ENCODE assay signal across 18 cellular contexts in genomic region chr3:121165397-121165837, GRCh38.
DNase-seq lines count a peak whose midpoint lies in the region; ATAC-seq, FAIRE-seq and TF ChIP-seq lines count a peak whose summit lies in the region.
"Had no signal": no experiment of that assay in that cellular context is flagged by ENCODE, and none has a peak within 500 bp of the region (broad histone marks: within the 10 kb centered on the region; RNA-seq: fewer than 3 reads in every experiment).

No MANE protein-coding gene starts in this region.

- H3K4me2 ChIP-seq in HCT116 (ENCODE audit: low read length): peak overlapping the region; percentile 68

- CTCF ChIA-PET in HCT116 (lab: Charles Lee): no interaction called here

- no peaks in the 10 kb centered on the region for H3K27me3 ChIP-seq in HCT116 (ENCODE audit: insufficient read depth, low read length)

- H3K9ac ChIP-seq in HCT116 (ENCODE audit: low read length): no peak overlapping the region

- peak; percentile 10 for DNase-seq in COLO829 (ENCODE audit: low spot score)
- peak; percentile 48 for DNase-seq in HCT116 (ENCODE audit: low read depth, low spot score)
- peak; percentile 48 for DNase-seq in RPMI7951 (ENCODE audit: low read depth)
- peak; percentile 23 for DNase-seq in iPS DF 19.7 (ENCODE audit: low read depth, low spot score)
- no peak for DNase-seq in Right ventricle myocardium superior
- no peak for DNase-seq in NCI-H1092 (lab: John Stamatoyannopoulos, UW)
- no peak for DNase-seq in GM12892 (ENCODE audit: insufficient read length)
- DNase-seq in NCI-H1105 (lab: John Stamatoyannopoulos, UW): no peak
- DNase-seq: DMS79, KG1, NCI-H1048, NCI-H2227 treated with DMSO at 0.1 percent for 48 hours, NCI-H524, SHP77 treated with DMSO at 0.1 percent for 48 hours, T-helper 17 cell had no signal

- H4K20me1 ChIP-seq in HCT116 (ENCODE audit: insufficient read depth): no peaks in the 10 kb centered on the region

- H3K79me2 ChIP-seq in HCT116 (ENCODE audit: insufficient read depth, low read length): no peaks in the 10 kb centered on the region

- RAD21 ChIA-PET in HCT116 (lab: Charles Lee; ENCODE audit: low non-redundant PET in 1 of 2, low total read pairs in 2 of 2, uncharacterized antibody in 2 of 2, unreplicated experiment in 2 of 2): no interaction called here

- TF ChIP-seq CTCF in HCT116 (IDR thresholded peaks at IDR 0.05 in 2 of 3, conservative IDR thresholded peaks at IDR 0.05 in 1 of 3; ENCODE audit: borderline replicate concordance in 1 of 3, insufficient read depth in 1 of 3, low read depth in 2 of 3, low read length in 2 of 3): no peak

- POLR2A ChIA-PET in HCT116 (lab: Charles Lee): no interaction called here

- intact Hi-C loops in HCT116 (cut with micrococcal nuclease): no loop called here
- intact Hi-C loops in Right ventricle myocardium superior (cut with DNase I): no loop called here

- H3K4me3 ChIP-seq in HCT116 (replicated peaks in 1 of 2; ENCODE audit: low read depth in 1 of 2, low read length in 2 of 2): peak overlapping the region; percentile 14 to 42

- H2AFZ ChIP-seq in HCT116 (ENCODE audit: low read depth, low read length, poor library complexity, severe bottlenecking): peak overlapping the region; percentile 53

- no peaks in the 10 kb centered on the region for H3K36me3 ChIP-seq in HCT116 (ENCODE audit: control insufficient read depth in 1 of 2, insufficient read depth in 2 of 2, low read length in 2 of 2)

- BruUV-seq in HCT116 (replicated peaks; lab: Mats Ljungman, UMichigan): no TSS peak

- no peak for FAIRE-seq in GM12892 (lab: Jason Lieb, UNC)
- FAIRE-seq: G401.6, H54 had no signal

- peak; percentile 40 for TF ChIP-seq POLR2A in HCT116 (IDR thresholded peaks at IDR 0.05; ENCODE audit: borderline replicate concordance, extremely low read depth, insufficient read depth, insufficient read length)
- TF ChIP-seq POLR2A in GM12892 (IDR thresholded peaks at IDR 0.05; ENCODE audit: low read depth, low read length): no peak

- ATAC-seq in HCT116 (peak; percentile 99), Right ventricle myocardium superior (ENCODE audit: poor library complexity) (no peak)
- ATAC-seq: Panc1, T-helper 17 cell had no signal

- H3K27ac ChIP-seq in HCT116 (ENCODE audit: low read depth, low read length): 0 out of 2 replicates have a peak overlapping the region, but pooled peaks have one; percentile 12

- no peaks in the 10 kb centered on the region for H3K9me2 ChIP-seq in HCT116 (ENCODE audit: insufficient read depth)

- H3K9me3 ChIP-seq in HCT116 (ENCODE audit: control insufficient read depth in 1 of 2, insufficient read depth in 1 of 2, low read depth in 1 of 2, low read length in 2 of 2): no peaks in the 10 kb centered on the region

- peaks cover 10 to 18% of the 10 kb centered on the region in 2 experiments; a peak in 3 of 4 replicates for H3K4me1 ChIP-seq in HCT116 (ENCODE audit: control insufficient read depth in 1 of 2, insufficient read depth in 2 of 2, low read length in 2 of 2)

- peak; percentile 19; the same call in 1 of the 2 replicates for TF ChIP-seq RAD21 in HCT116 (IDR thresholded peaks at IDR 0.05; ENCODE audit: low read depth)

TF ChIP-seq in HCT116, 20 proteins besides CTCF, POLR2A, EP300 and RAD21:
- peak; percentile 69 for TF ChIP-seq SP1 (IDR thresholded peaks at IDR 0.05; ENCODE audit: low read depth)
- peak; percentile 60; the same call in 1 of the 2 replicates for TF ChIP-seq CBX3 (IDR thresholded peaks at IDR 0.05; ENCODE audit: low read depth)
- TF ChIP-seq TCF7L2 (IDR thresholded peaks at IDR 0.05; ENCODE audit: borderline replicate concordance, extremely low read depth, insufficient read depth, insufficient read length): peak; percentile 90
- TF ChIP-seq ATF3 (IDR thresholded peaks at IDR 0.05): 0 out of 2 replicates have a peak, but pooled peaks have one; percentile 27
- TF ChIP-seq POLR2AphosphoS5 (IDR thresholded peaks at IDR 0.05; ENCODE audit: low read depth, low read length): no peak
- peak; percentile 71 for TF ChIP-seq FOSL1 (IDR thresholded peaks at IDR 0.05; ENCODE audit: low read depth)
- TF ChIP-seq CEBPB (IDR thresholded peaks at IDR 0.05; ENCODE audit: low read depth): peak; percentile 30; the same call in 1 of the 2 replicates
- TF ChIP-seq, protein P1, sequence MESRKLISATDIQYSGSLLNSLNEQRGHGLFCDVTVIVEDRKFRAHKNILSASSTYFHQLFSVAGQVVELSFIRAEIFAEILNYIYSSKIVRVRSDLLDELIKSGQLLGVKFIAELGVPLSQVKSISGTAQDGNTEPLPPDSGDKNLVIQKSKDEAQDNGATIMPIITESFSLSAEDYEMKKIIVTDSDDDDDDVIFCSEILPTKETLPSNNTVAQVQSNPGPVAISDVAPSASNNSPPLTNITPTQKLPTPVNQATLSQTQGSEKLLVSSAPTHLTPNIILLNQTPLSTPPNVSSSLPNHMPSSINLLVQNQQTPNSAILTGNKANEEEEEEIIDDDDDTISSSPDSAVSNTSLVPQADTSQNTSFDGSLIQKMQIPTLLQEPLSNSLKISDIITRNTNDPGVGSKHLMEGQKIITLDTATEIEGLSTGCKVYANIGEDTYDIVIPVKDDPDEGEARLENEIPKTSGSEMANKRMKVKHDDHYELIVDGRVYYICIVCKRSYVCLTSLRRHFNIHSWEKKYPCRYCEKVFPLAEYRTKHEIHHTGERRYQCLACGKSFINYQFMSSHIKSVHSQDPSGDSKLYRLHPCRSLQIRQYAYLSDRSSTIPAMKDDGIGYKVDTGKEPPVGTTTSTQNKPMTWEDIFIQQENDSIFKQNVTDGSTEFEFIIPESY (IDR thresholded peaks at IDR 0.05; ENCODE audit: extremely low read depth, insufficient replicate concordance, low read length): no peak
- TF ChIP-seq JUND (IDR thresholded peaks at IDR 0.05): peak; percentile 79

Comparison
In these comparisons a context has a peak if more than half of its experiments do, and no peak if none do; other contexts are left out.
1. DNase-seq: peak in COLO829 (single experiment), HCT116 (single experiment), RPMI7951 (single experiment) and iPS DF 19.7 (single experiment); none in Right ventricle myocardium superior (single experiment), NCI-H1092 (single experiment), GM12892 (single experiment) and NCI-H1105 (single experiment).